ENCODE assay signal across 16 cellular contexts in the genomic region with DNA sequence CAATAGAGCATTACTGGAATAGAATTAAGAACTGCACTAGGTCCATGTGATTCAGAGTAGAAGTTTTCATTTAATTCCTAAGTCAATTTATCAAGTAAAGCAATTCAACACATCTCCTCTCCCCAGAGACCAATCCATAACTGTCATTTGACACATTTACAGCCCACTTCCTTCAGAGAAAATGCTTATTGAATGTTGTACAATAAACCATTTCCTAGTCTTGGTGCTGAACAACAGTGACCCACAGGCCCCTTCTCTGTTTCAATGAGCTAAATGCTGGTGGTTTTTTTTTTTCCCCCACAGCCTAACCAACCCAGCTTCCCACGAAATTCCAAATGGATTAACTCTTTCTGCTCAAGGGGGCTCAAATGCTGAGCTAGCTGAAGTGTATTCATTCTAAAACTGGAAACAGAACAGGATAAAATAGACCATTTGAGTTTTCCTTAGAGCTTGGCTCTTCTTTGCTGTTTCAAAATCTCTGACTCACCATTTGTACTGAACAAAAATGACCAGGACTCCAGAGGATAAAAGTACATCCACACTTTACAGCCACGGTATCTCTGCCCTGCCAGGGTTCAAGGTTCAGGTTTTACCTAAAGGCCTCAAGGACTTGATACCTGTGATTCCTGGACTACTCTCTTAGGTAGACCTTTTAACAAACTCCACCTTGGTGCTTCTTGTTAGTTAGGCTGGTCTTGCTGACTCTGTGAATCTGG.
DNase-seq lines count a peak whose midpoint lies in the region; ATAC-seq and TF ChIP-seq lines count a peak whose summit lies in the region.
"Had no signal": no experiment of that assay in that cellular context is flagged by ENCODE, and none has a peak within 500 bp of the region (broad histone marks: within the 10 kb centered on the region; RNA-seq: fewer than 3 reads in every experiment).

No MANE protein-coding gene starts in this region.

- no peak overlapping the region for H3K4me3 Mint-ChIP-seq in endodermal cell
- H3K4me3 Mint-ChIP-seq: activated CD8-positive, alpha-beta T cell treated with anti-CD3 and anti-CD28 coated beads for 36 hours; activated naive CD8-positive, alpha-beta T cell treated with anti-CD3 and anti-CD28 coated beads for 36 hours; B cell; natural killer cell; stimulated activated naive CD8-positive, alpha-beta T cell treated with anti-CD3 and anti-CD28 coated beads, Interleukin-15, Interleukin-2, amounts not matched to agents 100 ng/mL and 50 ng/mL, for 24 hours had no signal

- no peak overlapping the region for H3K9ac ChIP-seq in neural cell (ENCODE audit: low read length)
- H3K9ac ChIP-seq in endodermal cell (ENCODE audit: extremely low read depth, low read length, poor library complexity, severe bottlenecking) = no peak overlapping the region
- H3K9ac ChIP-seq in trophoblast cell (ENCODE audit: low read length) = no peak overlapping the region

- no peaks in the 10 kb centered on the region for H4K20me1 ChIP-seq in neural cell (ENCODE audit: insufficient read depth)

- H3K4me1 Mint-ChIP-seq in endodermal cell = peaks cover 16% of the 10 kb centered on the region
- H3K4me1 Mint-ChIP-seq: activated naive CD8-positive, alpha-beta T cell treated with anti-CD3 and anti-CD28 coated beads for 36 hours; natural killer cell had no signal

- H3K4me1 ChIP-seq in esophagus muscularis mucosa = peaks cover 0 to 19% (median 3%) of the 10 kb centered on the region in 4 donors
- peaks cover 13% of the 10 kb centered on the region for H3K4me1 ChIP-seq in endodermal cell (ENCODE audit: control insufficient read depth, insufficient read depth, low read length)
- H3K4me1 ChIP-seq in trophoblast cell (ENCODE audit: control insufficient read depth in 1 of 2, insufficient read depth in 2 of 2, low read length in 2 of 2) = peaks cover 6 to 8% of the 10 kb centered on the region in 2 experiments

- H4K91ac ChIP-seq in trophoblast cell (ENCODE audit: low read depth, low read length) = no peak overlapping the region

- DNase-seq in AG08395 (ENCODE audit: low spot score) (peak; percentile 14), LHCN-M2 (ENCODE audit: low read depth) (peak; percentile 43), esophagus muscularis mucosa (ENCODE audit: extremely low spot score) (no peak), endodermal cell (no peak), trophoblast cell (no peak)
- no peak for DNase-seq in stimulated activated CD4-positive, alpha-beta T cell treated with anti-CD3 and anti-CD28 coated beads, Interleukin-15, amount 100 ng/mL, for 24 hours
- DNase-seq: activated CD8-positive, alpha-beta T cell treated with anti-CD3 and anti-CD28 coated beads for 36 hours; activated naive CD8-positive, alpha-beta T cell treated with anti-CD3 and anti-CD28 coated beads for 36 hours; effector memory CD4-positive, alpha-beta T cell; GF-D8; natural killer cell; NCI-H2081 had no signal

- no peaks in the 10 kb centered on the region for H3K79me1 ChIP-seq in trophoblast cell (ENCODE audit: low read length)

- no peak overlapping the region for H2AK5ac ChIP-seq in trophoblast cell (ENCODE audit: low read length)

- H3K18ac ChIP-seq in trophoblast cell (ENCODE audit: low read length) = no peak overlapping the region

- no peak overlapping the region for H4K12ac ChIP-seq in trophoblast cell (ENCODE audit: low read depth, low read length)

- H3K36me3 Mint-ChIP-seq in endodermal cell (ENCODE audit: low read depth) = no peaks in the 10 kb centered on the region
- H3K36me3 Mint-ChIP-seq: activated naive CD8-positive, alpha-beta T cell treated with anti-CD3 and anti-CD28 coated beads for 36 hours; natural killer cell had no signal

- no peak overlapping the region for H2BK5ac ChIP-seq in trophoblast cell (ENCODE audit: low read depth, low read length, poor library complexity)

- TF ChIP-seq CTCF in esophagus muscularis mucosa (IDR thresholded peaks at IDR 0.05) (no peak), neural cell (IDR thresholded peaks at IDR 0.05; ENCODE audit: poor library complexity, severe bottlenecking) (no peak), endodermal cell (conservative IDR thresholded peaks at IDR 0.05) (no peak)

- ATAC-seq in HG03045 (IDR thresholded peaks at IDR 0.05; ENCODE audit: unreplicated experiment) = no peak
- ATAC-seq: activated CD8-positive, alpha-beta T cell treated with anti-CD3 and anti-CD28 coated beads for 36 hours; natural killer cell had no signal

- no peak for TF ChIP-seq POLR2A in esophagus muscularis mucosa (IDR thresholded peaks at IDR 0.05; ENCODE audit: low read depth)

- H2BK12ac ChIP-seq in trophoblast cell (ENCODE audit: low read length) = no peak overlapping the region

- no peaks in the 10 kb centered on the region for H3K9me2 ChIP-seq in neural cell (ENCODE audit: insufficient read depth, low read length)

- TF ChIP-seq EP300 in esophagus muscularis mucosa (IDR thresholded peaks at IDR 0.05) (no peak), neural cell (conservative IDR thresholded peaks at IDR 0.05; ENCODE audit: poor library complexity, severe bottlenecking) (no peak)

- H2BK120ac ChIP-seq in trophoblast cell (ENCODE audit: insufficient read depth, low read length, poor library complexity) = no peak overlapping the region

- H3K27ac ChIP-seq in esophagus muscularis mucosa (replicated peaks in 1 of 4) (peak overlapping the region in 3 of 4 donors; percentile 33 to 57 (median 46)), neural cell (ENCODE audit: low read length) (no peak overlapping the region), endodermal cell (ENCODE audit: low read depth, low read length) (no peak overlapping the region), trophoblast cell (ENCODE audit: low read depth, low read length) (no peak overlapping the region)

- no peak overlapping the region for H3K23ac ChIP-seq in trophoblast cell (ENCODE audit: low read length)

- no peaks in the 10 kb centered on the region for H3K9me3 Mint-ChIP-seq in endodermal cell
- H3K9me3 Mint-ChIP-seq: activated CD8-positive, alpha-beta T cell treated with anti-CD3 and anti-CD28 coated beads for 36 hours; activated naive CD8-positive, alpha-beta T cell treated with anti-CD3 and anti-CD28 coated beads for 36 hours; natural killer cell; stimulated activated naive CD8-positive, alpha-beta T cell treated with anti-CD3 and anti-CD28 coated beads, Interleukin-15, Interleukin-2, amounts not matched to agents 100 ng/mL and 50 ng/mL, for 24 hours had no signal

- H3K4me2 ChIP-seq in neural cell (ENCODE audit: low read length) = no peak overlapping the region
- H3K4me2 ChIP-seq in trophoblast cell (ENCODE audit: low read length) = no peak overlapping the region

- H3K4me3 ChIP-seq in esophagus muscularis mucosa (no peak overlapping the region), neural cell (ENCODE audit: low read length) (no peak overlapping the region), endodermal cell (ENCODE audit: low read length) (no peak overlapping the region), trophoblast cell (ENCODE audit: low read depth, low read length) (no peak overlapping the region)

- no peak overlapping the region for H4K8ac ChIP-seq in trophoblast cell (ENCODE audit: low read depth, low read length)

- no peak overlapping the region for H3K4ac ChIP-seq in trophoblast cell (ENCODE audit: low read depth, low read length)

- no peaks in the 10 kb centered on the region for H3K27me3 Mint-ChIP-seq in endodermal cell (ENCODE audit: insufficient read depth)

- H3K9me3 ChIP-seq in esophagus muscularis mucosa (no peaks in the 10 kb centered on the region), neural cell (ENCODE audit: low read length) (no peaks in the 10 kb centered on the region), endodermal cell (ENCODE audit: control insufficient read depth, low read length) (no peaks in the 10 kb centered on the region), trophoblast cell (ENCODE audit: insufficient read depth, low read depth, low read length) (no peaks in the 10 kb centered on the region)

- no peak overlapping the region for H3K27ac Mint-ChIP-seq in endodermal cell
- H3K27ac Mint-ChIP-seq: activated CD8-positive, alpha-beta T cell treated with anti-CD3 and anti-CD28 coated beads for 36 hours; activated naive CD8-positive, alpha-beta T cell treated with anti-CD3 and anti-CD28 coated beads for 36 hours; B cell; natural killer cell; stimulated activated naive CD8-positive, alpha-beta T cell treated with anti-CD3 and anti-CD28 coated beads, Interleukin-15, Interleukin-2, amounts not matched to agents 100 ng/mL and 50 ng/mL, for 24 hours had no signal

- WGBS in esophagus muscularis mucosa = 16% methylated on average over 2 of the region's 2 CpGs
- WGBS in endodermal cell (ENCODE audit: insufficient coverage in 1 of 2, insufficient read length in 1 of 2), 2 experiments = 60 to 68% methylated on average over 2 of the region's 2 CpGs
- WGBS in trophoblast cell (ENCODE audit: extremely low coverage, insufficient coverage, insufficient read length) = no CpG with 5 or more reads among the region's 2 CpGs

- H3K14ac ChIP-seq in trophoblast cell (ENCODE audit: low read length) = no peak overlapping the region

- intact Hi-C loops in esophagus muscularis mucosa (cut with DNase I) = no loop called here

- H3K36me3 ChIP-seq in esophagus muscularis mucosa (no peaks in the 10 kb centered on the region), neural cell (ENCODE audit: insufficient read depth, low read length) (no peaks in the 10 kb centered on the region), endodermal cell (ENCODE audit: control insufficient read depth, insufficient read depth, low read length) (no peaks in the 10 kb centered on the region), trophoblast cell (ENCODE audit: control insufficient read depth in 1 of 2, insufficient read depth in 2 of 2, low read length in 2 of 2) (no peaks in the 10 kb centered on the region)

- TF ChIP-seq RAD21 in neural cell (conservative IDR thresholded peaks at IDR 0.05) = no peak

- no peak overlapping the region for H2AFZ ChIP-seq in neural cell (ENCODE audit: low read depth, low read length)
- no peak overlapping the region for H2AFZ ChIP-seq in trophoblast cell (ENCODE audit: insufficient read depth, low read length, poor library complexity)

- H3K79me2 ChIP-seq in neural cell (replicated peaks; ENCODE audit: insufficient read depth, low read length) = no peaks in the 10 kb centered on the region
- H3K79me2 ChIP-seq in trophoblast cell (ENCODE audit: control insufficient read depth, insufficient read depth, low read length, poor library complexity) = no peaks in the 10 kb centered on the region

- no peaks in the 10 kb centered on the region for H3F3A ChIP-seq in neural cell (ENCODE audit: insufficient read depth, low read length, poor library complexity, severe bottlenecking)

- H3K27me3 ChIP-seq in esophagus muscularis mucosa = no peaks in the 10 kb centered on the region
- H3K27me3 ChIP-seq in neural cell (ENCODE audit: insufficient read depth, low read depth, low read length) = no peaks in the 10 kb centered on the region
- H3K27me3 ChIP-seq in endodermal cell (ENCODE audit: control insufficient read depth, insufficient read depth, low read length, poor library complexity, severe bottlenecking) = no peaks in the 10 kb centered on the region
- no peaks in the 10 kb centered on the region for H3K27me3 ChIP-seq in trophoblast cell (ENCODE audit: insufficient read depth, low read length)

TF ChIP-seq in neural cell, 6 proteins besides CTCF, POLR2A, EP300 and RAD21:
- TF ChIP-seq POLR2AphosphoS5 (IDR thresholded peaks at IDR 0.05) (peak; percentile 33), MXI1 (conservative IDR thresholded peaks at IDR 0.05; ENCODE audit: poor library complexity, severe bottlenecking) (no peak)

Comparison
In these comparisons a context has a peak if more than half of its experiments do, and no peak if none do; other contexts are left out.
1. DNase-seq: peak in AG08395 (single experiment) and LHCN-M2 (single experiment); none in esophagus muscularis mucosa (single experiment), endodermal cell (single experiment), trophoblast cell (0 of 2) and stimulated activated CD4-positive, alpha-beta T cell treated with anti-CD3 and anti-CD28 coated beads, Interleukin-15, amount 100 ng/mL, for 24 hours (single experiment).
2. H3K27ac ChIP-seq: peak in esophagus muscularis mucosa (3 of 4); none in neural cell (single experiment), endodermal cell (single experiment) and trophoblast cell (single experiment).